1 cellular context compared by ENCODE assay signal in the genomic region with DNA sequence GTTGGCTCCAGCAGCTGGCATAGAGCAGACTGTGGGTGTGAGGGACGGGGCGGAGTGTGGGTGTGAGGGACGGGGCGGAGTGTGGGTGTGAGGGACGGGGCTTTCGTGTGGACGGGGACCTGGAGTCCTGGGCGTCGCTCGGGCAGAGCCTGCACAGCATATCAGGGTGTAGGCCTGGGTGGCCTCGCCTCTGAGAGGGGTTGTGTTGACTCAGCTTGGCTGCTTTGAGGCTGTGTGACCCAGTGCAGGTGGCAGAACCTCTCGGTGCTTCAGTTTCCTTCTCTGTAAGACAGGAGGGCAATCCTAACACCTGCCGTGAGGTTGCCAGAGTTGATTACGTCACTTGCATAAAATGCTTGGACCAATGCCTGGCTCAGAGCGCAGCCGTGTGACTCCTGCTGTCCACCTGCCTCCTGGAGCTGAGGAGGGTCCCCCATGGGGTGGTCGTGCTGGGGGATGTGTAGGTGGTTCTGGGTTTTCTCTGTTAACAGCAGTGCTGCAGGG.
TF ChIP-seq lines count a peak whose summit lies in the region.

No MANE protein-coding gene starts in this region.

TF ChIP-seq in HepG2, 621 proteins besides CTCF, POLR2A, EP300 and RAD21:
- peak; percentile 30; the same call in 1 of the 2 replicates for TF ChIP-seq CEBPB (IDR thresholded peaks at IDR 0.05; ENCODE audit: borderline replicate concordance, low read depth, low read length)
- peak; percentile 64; the same call in 1 of the 2 replicates for TF ChIP-seq ZNF768 (CRISPR knock-in tag; IDR thresholded peaks at IDR 0.05)
- TF ChIP-seq GABPA (IDR thresholded peaks at IDR 0.05; ENCODE audit: low read depth, low read length) = no peak
- TF ChIP-seq GABPA (CRISPR knock-in tag; IDR thresholded peaks at IDR 0.05; ENCODE audit: low read depth) = no peak
- TF ChIP-seq ZNF746 (CRISPR knock-in tag; IDR thresholded peaks at IDR 0.05) = no peak
TF ChIP-seq in HepG2: peak in this region for 2.
